8 cellular contexts compared by ENCODE assay signal in the genomic region with DNA sequence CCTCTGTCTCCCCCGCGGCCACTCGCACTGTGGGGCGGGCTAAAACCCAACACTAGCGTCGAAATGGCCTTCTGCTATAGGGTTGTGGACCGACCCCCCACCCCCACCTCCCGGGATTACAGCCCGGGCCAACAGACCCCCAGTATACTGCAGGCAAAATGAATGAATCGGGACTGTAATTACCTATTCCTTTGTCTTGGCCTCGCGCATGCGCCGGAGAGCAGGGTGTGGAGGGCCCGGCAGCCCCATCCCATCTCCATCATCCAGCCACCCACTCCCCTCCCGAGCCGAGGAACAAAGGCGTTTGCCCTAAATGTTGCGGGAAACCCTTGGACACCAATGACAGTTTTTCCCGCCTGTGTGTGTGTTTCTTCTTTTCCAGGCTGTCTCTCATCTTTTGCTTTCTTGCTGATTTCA. TPM values are rescaled to one million over a fixed set of nuclear protein-coding genes. Genes with fewer than 3 reads are reported as not detected.
DNase-seq lines count a peak whose midpoint lies in the region; ATAC-seq and TF ChIP-seq lines count a peak whose summit lies in the region.

No MANE protein-coding gene starts in this region.

- DNase-seq in AG20443 (ENCODE audit: low spot score), result peak; percentile 60
- peak; percentile 50 for DNase-seq in astrocyte of the spinal cord (ENCODE audit: low read depth, low spot score)
- peak; percentile 52 for DNase-seq in kidney tubule cell (ENCODE audit: low spot score)
- peak; percentile 14 to 24 for DNase-seq in thyroid gland
- no peak for DNase-seq in H4 (ENCODE audit: low spot score)
- DNase-seq in KG1 (lab: John Stamatoyannopoulos, UW), result no peak

- peak overlapping the region in 1 of 3 donors; percentile 55 for H3K27ac ChIP-seq in thyroid gland

- peaks cover 5 to 6% of the 10 kb centered on the region in 2 donors for H3K4me1 ChIP-seq in thyroid gland

- H3K36me3 ChIP-seq in thyroid gland, result no peaks in the 10 kb centered on the region

- H3K9me3 ChIP-seq in thyroid gland, result no peaks in the 10 kb centered on the region

- no peak for TF ChIP-seq RAD21 in Ishikawa (IDR thresholded peaks at IDR 0.05; ENCODE audit: low read depth)

- H3K4me3 ChIP-seq in astrocyte of the spinal cord (ENCODE audit: low read depth, low read length) (peak overlapping the region; percentile 72), thyroid gland (replicated peaks in 1 of 3) (peak overlapping the region in 2 of 3 donors; percentile 57 to 59)

- no peak for TF ChIP-seq EP300 in Ishikawa (IDR thresholded peaks at IDR 0.05; ENCODE audit: borderline replicate concordance)

- TF ChIP-seq CTCF in astrocyte of the spinal cord (IDR thresholded peaks at IDR 0.05; ENCODE audit: low read depth, low read length) (no peak), thyroid gland (IDR thresholded peaks at IDR 0.05) (no peak)

- 17 to 22% methylated on average over 19 to 20 of the region's 20 CpGs for WGBS in thyroid gland, 2 donors

- peak; percentile 18 for ATAC-seq in GM19023 (IDR thresholded peaks at IDR 0.05; ENCODE audit: unreplicated experiment)

- in situ Hi-C loops in astrocyte of the spinal cord (cut with HindIII; ENCODE audit: low sequenced_read_pairs), result no loop called here

- intact Hi-C loops in thyroid gland (cut with DNase I), result loop anchor here (10.0 kb wide), 1 partner anchor 1096 kb away; no protein-coding TSS in a partner anchor

- TF ChIP-seq POLR2A in thyroid gland (IDR thresholded peaks at IDR 0.05), result no peak

- no peaks in the 10 kb centered on the region for H3K27me3 ChIP-seq in thyroid gland

TF ChIP-seq in Ishikawa, 13 proteins besides CTCF, POLR2A, EP300 and RAD21:
- TF ChIP-seq, protein P1, sequence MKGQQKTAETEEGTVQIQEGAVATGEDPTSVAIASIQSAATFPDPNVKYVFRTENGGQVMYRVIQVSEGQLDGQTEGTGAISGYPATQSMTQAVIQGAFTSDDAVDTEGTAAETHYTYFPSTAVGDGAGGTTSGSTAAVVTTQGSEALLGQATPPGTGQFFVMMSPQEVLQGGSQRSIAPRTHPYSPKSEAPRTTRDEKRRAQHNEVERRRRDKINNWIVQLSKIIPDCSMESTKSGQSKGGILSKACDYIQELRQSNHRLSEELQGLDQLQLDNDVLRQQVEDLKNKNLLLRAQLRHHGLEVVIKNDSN (IDR thresholded peaks at IDR 0.05), result no peak
- TF ChIP-seq TAF1 (IDR thresholded peaks at IDR 0.05; ENCODE audit: low read depth), result 0 out of 2 replicates have a peak, but pooled peaks have one; percentile 10

RNA-seq across cellular contexts. Expression of a gene that starts 1.6 kb away (rescaled TPM):
- total RNA-seq in thyroid gland, result 10 to 100 TPM; 10.1 to 29.6 (median 23.0) TPM
- 117 and 142 TPM in 2 replicates for total RNA-seq in H4 (2014; rRNA removed; shearing (Covaris generic))

Comparison
In these comparisons a context has a peak if more than half of its experiments do, and no peak if none do; other contexts are left out.
1. DNase-seq: peak in AG20443 (single experiment), astrocyte of the spinal cord (single experiment), kidney tubule cell (single experiment) and thyroid gland (2 of 2); none in H4 (single experiment) and KG1 (single experiment).